In genomic region chr1:21175670-21176581, GRCh38 we compare ENCODE assay signal across 8 cellular contexts. TPM values are rescaled to one million over a fixed set of nuclear protein-coding genes. Genes with fewer than 3 reads are reported as not detected.
DNase-seq lines count a peak whose midpoint lies in the region; ATAC-seq and TF ChIP-seq lines count a peak whose summit lies in the region.

No MANE protein-coding gene starts in this region.

- no peak overlapping the region for H2AFZ ChIP-seq in SU-DHL-6 (ENCODE audit: low read depth, low read length, severe bottlenecking)

- peak overlapping the region; percentile 92 for H3K4me3 ChIP-seq in SU-DHL-6 (ENCODE audit: insufficient read depth, low read length, poor library complexity, severe bottlenecking)
- H3K4me3 ChIP-seq in iPS-18c (ENCODE audit: insufficient read depth, low read depth, low read length), result peak overlapping the region; percentile 87
- peak overlapping the region; percentile 83 to 94 (median 91) for H3K4me3 ChIP-seq in skeletal muscle tissue (ENCODE audit: low read length in 3 of 3)

- peaks cover 31% of the 10 kb centered on the region for H3F3A ChIP-seq in SU-DHL-6 (ENCODE audit: insufficient read depth)

- ATAC-seq in HG03159 (IDR thresholded peaks at IDR 0.05; ENCODE audit: unreplicated experiment), result peak; percentile 13
- no peak for ATAC-seq in HG03378 (IDR thresholded peaks at IDR 0.05; ENCODE audit: unreplicated experiment)

- no peak for TF ChIP-seq CTCF in SU-DHL-6 (IDR thresholded peaks at IDR 0.05; ENCODE audit: insufficient read depth, low read length, poor library complexity, severe bottlenecking)

- H3K9me2 ChIP-seq in SU-DHL-6 (replicated peaks; ENCODE audit: insufficient read depth, low read length), result no peaks in the 10 kb centered on the region

- H3K79me2 ChIP-seq in SU-DHL-6 (ENCODE audit: insufficient read depth, low read length), result peaks cover 51% of the 10 kb centered on the region

- no peaks in the 10 kb centered on the region for H3K27me3 ChIP-seq in SU-DHL-6 (ENCODE audit: low read length)
- no peaks in the 10 kb centered on the region for H3K27me3 ChIP-seq in skeletal muscle tissue (ENCODE audit: control insufficient read depth in 3 of 3, insufficient read depth in 3 of 3, low read length in 3 of 3)

- H3K27ac ChIP-seq in SU-DHL-6 (ENCODE audit: low read depth, low read length) (peak overlapping the region; percentile 68), skeletal muscle tissue (ENCODE audit: low read depth, low read length) (peak overlapping the region; percentile 92)

- H3K36me3 ChIP-seq in SU-DHL-6 (ENCODE audit: low read length), result no peaks in the 10 kb centered on the region
- no peaks in the 10 kb centered on the region for H3K36me3 ChIP-seq in skeletal muscle tissue (ENCODE audit: control insufficient read depth in 3 of 3, insufficient read depth in 3 of 3, low read length in 3 of 3)

- DNase-seq in NCI-H524 (lab: John Stamatoyannopoulos, UW) (peak; percentile 51 to 53), NCI-H524 treated with DMSO at 0.1 percent for 48 hours (lab: John Stamatoyannopoulos, UW) (no peak), anterior cingulate cortex (lab: John Stamatoyannopoulos, UW) (peak in 36 of 58 donors; percentile 7 to 76 (median 56))

- H3K9ac ChIP-seq in SU-DHL-6 (ENCODE audit: low read length) (peak overlapping the region; percentile 92), skeletal muscle tissue (ENCODE audit: low read depth in 1 of 3, low read length in 3 of 3) (peak overlapping the region; percentile 90 to 95 (median 93))

- peaks cover 20 to 23% (median 20%) of the 10 kb centered on the region in 3 donors for H3K4me1 ChIP-seq in skeletal muscle tissue (ENCODE audit: control insufficient read depth in 3 of 3, insufficient read depth in 3 of 3, low read length in 3 of 3)

- no peaks in the 10 kb centered on the region for H3K9me3 ChIP-seq in SU-DHL-6 (ENCODE audit: insufficient read depth, low read length)
- no peaks in the 10 kb centered on the region for H3K9me3 ChIP-seq in iPS-18c (ENCODE audit: control insufficient read depth, insufficient read depth, low read length)
- no peaks in the 10 kb centered on the region for H3K9me3 ChIP-seq in skeletal muscle tissue (ENCODE audit: control insufficient read depth in 3 of 3, low read length in 3 of 3)

- peak overlapping the region; percentile 81 for H3K4me2 ChIP-seq in SU-DHL-6 (ENCODE audit: low read depth, low read length, poor library complexity, severe bottlenecking)

- H4K20me1 ChIP-seq in SU-DHL-6 (ENCODE audit: low read depth, low read length), result peaks cover 26% of the 10 kb centered on the region

RNA-seq across cellular contexts. Expression of gene EIF4G3, which starts 0.8 kb away (rescaled TPM):
- total RNA-seq in skeletal muscle tissue, result 23.5 TPM
